15 cellular contexts compared by ENCODE assay signal in the genomic region with DNA sequence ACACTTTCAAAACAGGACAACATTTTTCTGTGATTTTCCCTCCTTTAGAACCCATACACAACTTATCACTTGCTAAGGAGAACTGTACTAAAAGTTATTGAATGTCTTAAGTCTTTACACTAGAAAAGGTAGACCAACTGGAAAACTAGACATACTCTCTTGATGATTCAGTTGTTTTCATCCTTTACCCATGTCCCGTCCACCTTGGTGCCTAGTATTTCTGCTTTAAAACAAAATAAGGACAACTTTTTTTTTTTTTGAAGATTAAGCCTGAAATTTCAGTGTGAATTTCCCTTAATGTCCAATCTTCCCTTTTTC. TPM values are rescaled to one million over a fixed set of nuclear protein-coding genes. Genes with fewer than 3 reads are reported as not detected.
DNase-seq lines count a peak whose midpoint lies in the region; ATAC-seq and TF ChIP-seq lines count a peak whose summit lies in the region.
"Had no signal": no experiment of that assay in that cellular context is flagged by ENCODE, and none has a peak within 500 bp of the region (broad histone marks: within the 10 kb centered on the region; RNA-seq: fewer than 3 reads in every experiment).

No MANE protein-coding gene starts in this region.

- TF ChIP-seq POLR2A in esophagus muscularis mucosa (IDR thresholded peaks at IDR 0.05; ENCODE audit: low read depth) (no peak), uterus (IDR thresholded peaks at IDR 0.05) (no peak)

- DNase-seq in left ventricle myocardium inferior = no peak
- DNase-seq in heart right ventricle = no peak
- DNase-seq in NCI-H69 (lab: John Stamatoyannopoulos, UW) = peak; percentile 25
- no peak for DNase-seq in esophagus muscularis mucosa (ENCODE audit: extremely low spot score)
- no peak for DNase-seq in uterus
- no peak for DNase-seq in C1 segment of cervical spinal cord (lab: John Stamatoyannopoulos, UW)
- DNase-seq in NCI-H2081 treated with DMSO at 0.1 percent for 48 hours (lab: John Stamatoyannopoulos, UW) = no peak
- DNase-seq in NCI-H2171 treated with DMSO at 0.1 percent for 48 hours (lab: John Stamatoyannopoulos, UW) = no peak
- DNase-seq: activated CD4-positive, alpha-beta T cell treated with anti-CD3 and anti-CD28 coated beads, Interleukin-2, amount 10 ng/mL, durations not matched to agents 7 days and 5 days; activated T-cell treated with anti-CD3 and anti-CD28 coated beads, Interleukin-2, amount 50 U/mL, for 1 hour; heart left ventricle; MM.1S; NCI-H446 treated with DMSO at 0.1 percent for 48 hours had no signal

- H3K27me3 ChIP-seq in left ventricle myocardium inferior (ENCODE audit: low read depth) = no peaks in the 10 kb centered on the region
- peaks cover 0 to 25% (median 0%) of the 10 kb centered on the region in 7 donors for H3K27me3 ChIP-seq in heart right ventricle
- H3K27me3 ChIP-seq in esophagus muscularis mucosa = no peaks in the 10 kb centered on the region
- peaks cover 0 to 4% of the 10 kb centered on the region in 2 donors for H3K27me3 ChIP-seq in uterus
- H3K27me3 ChIP-seq: suprapubic skin had no signal

- peak overlapping the region; percentile 99 for H3K27ac ChIP-seq in left ventricle myocardium inferior (replicated peaks)
- peak overlapping the region in 2 of 10 donors; percentile 99 for H3K27ac ChIP-seq in heart right ventricle
- H3K27ac ChIP-seq in esophagus muscularis mucosa (replicated peaks in 1 of 4) = peak overlapping the region; percentile 28 to 99 (median 82)
- peak overlapping the region; percentile 14 to 98 for H3K27ac ChIP-seq in uterus
- H3K27ac ChIP-seq: epithelial cell of prostate, suprapubic skin had no signal

- H3K4me1 ChIP-seq in left ventricle myocardium inferior (peaks cover 55% of the 10 kb centered on the region), heart right ventricle (peaks cover 0 to 57% (median 20%) of the 10 kb centered on the region in 9 donors), esophagus muscularis mucosa (peaks cover 0 to 40% (median 23%) of the 10 kb centered on the region in 4 donors), uterus (no peaks in the 10 kb centered on the region)

- H3K9me3 ChIP-seq in left ventricle myocardium inferior (replicated peaks) (no peaks in the 10 kb centered on the region), heart right ventricle (no peaks in the 10 kb centered on the region), esophagus muscularis mucosa (no peaks in the 10 kb centered on the region), uterus (no peaks in the 10 kb centered on the region)
- H3K9me3 ChIP-seq: heart left ventricle, suprapubic skin had no signal

- 85 to 95% methylated on average over 1 of the region's 1 CpG for WGBS in heart right ventricle, 2 donors
- WGBS in esophagus muscularis mucosa = 59% methylated on average over 1 of the region's 1 CpG

- H3K4me3 ChIP-seq in left ventricle myocardium inferior (no peak overlapping the region), heart right ventricle (peak overlapping the region in 1 of 10 donors; percentile 10), esophagus muscularis mucosa (no peak overlapping the region), uterus (no peak overlapping the region)
- H3K4me3 ChIP-seq: suprapubic skin had no signal

- no peak for ATAC-seq in heart right ventricle
- ATAC-seq: heart left ventricle had no signal

- no peak for TF ChIP-seq CTCF in left ventricle myocardium inferior (IDR thresholded peaks at IDR 0.05; ENCODE audit: borderline replicate concordance)
- no peak for TF ChIP-seq CTCF in heart right ventricle (IDR thresholded peaks at IDR 0.05)
- no peak for TF ChIP-seq CTCF in esophagus muscularis mucosa (IDR thresholded peaks at IDR 0.05)
- no peak for TF ChIP-seq CTCF in uterus (IDR thresholded peaks at IDR 0.05)

- TF ChIP-seq EP300 in esophagus muscularis mucosa (IDR thresholded peaks at IDR 0.05) = no peak

- H3K36me3 ChIP-seq in left ventricle myocardium inferior (no peaks in the 10 kb centered on the region), heart right ventricle (no peaks in the 10 kb centered on the region), esophagus muscularis mucosa (peaks cover 0 to 5% (median 0%) of the 10 kb centered on the region in 4 donors), uterus (no peaks in the 10 kb centered on the region)
- H3K36me3 ChIP-seq: heart left ventricle, suprapubic skin had no signal

- intact Hi-C loops in left ventricle myocardium inferior (cut with micrococcal nuclease) = no loop called here
- intact Hi-C loops in heart right ventricle (cut with DNase I) = loop anchor here in 2 of 10 donors (10.0 kb wide), 2 partner anchors 200 to 540 kb away; partner anchors contain the start of gene EPS15 (in 1 of the 2)
- intact Hi-C loops in esophagus muscularis mucosa (cut with DNase I) = no loop called here
- intact Hi-C loops in uterus (cut with DNase I; ENCODE audit: low total_unique reads) = no loop called here

RNA-seq across cellular contexts. Expression of gene CDKN2C, which starts 4.5 kb away (rescaled TPM):
- total RNA-seq in left ventricle myocardium inferior (12.8 TPM), heart right ventricle (10 to 100 TPM in 9 of 10 donors, 1 to 10 TPM in 1; 8.2 to 26.3 (median 12.8) TPM), esophagus muscularis mucosa (10 to 100 TPM; 20.4 to 37.4 (median 27.0) TPM), uterus (100 to 1,000 TPM in 1 of 4 donors, 10 to 100 TPM in 3; 13.4 to 103 (median 22.2) TPM)
- 10 to 100 TPM in 1 of 2 donors, 1 to 10 TPM in 1; 9.1 to 11.3 TPM for polyA plus RNA-seq in heart right ventricle

RNA-seq across cellular contexts. Expression of gene FAF1, which starts 14.5 kb away (rescaled TPM):
- total RNA-seq in left ventricle myocardium inferior (80.0 TPM), heart right ventricle (100 to 1,000 TPM in 1 of 10 donors, 10 to 100 TPM in 9; 81.4 to 102 (median 90.8) TPM), esophagus muscularis mucosa (10 to 100 TPM; 39.7 to 60.6 (median 42.9) TPM), uterus (10 to 100 TPM; 34.1 to 77.2 (median 64.1) TPM)
- polyA plus RNA-seq in heart right ventricle = 10 to 100 TPM; 30.9 to 62.3 TPM
